ENCODE assay signal across 6 cellular contexts in genomic region chr2:130778781-130779180, GRCh38. TPM values are rescaled to one million over a fixed set of nuclear protein-coding genes. Genes with fewer than 3 reads are reported as not detected.
"Had no signal": no experiment of that assay in that cellular context is flagged by ENCODE, and none has a peak within 500 bp of the region (broad histone marks: within the 10 kb centered on the region; RNA-seq: fewer than 3 reads in every experiment).

No MANE protein-coding gene starts in this region.

- H3K27ac Mint-ChIP-seq: GM23338, H9 had no signal

- H3K4me1 Mint-ChIP-seq: GM23338, H9 had no signal

- DNase-seq: H9, HCEC 1CT, IMR-90 had no signal

- H3K4me3 Mint-ChIP-seq: GM23338, H9 had no signal

- H3K4me3 ChIP-seq: GM23338 had no signal

- ATAC-seq: GM23338 had no signal

- H3K9me3 Mint-ChIP-seq: GM23338 had no signal

RNA-seq across cellular contexts. Expression of gene AMER3, which starts 23.4 kb away (rescaled TPM):
- total RNA-seq: HT-29, IMR-90 had no signal
- polyA plus RNA-seq: IMR-90 had no signal

RNA-seq across cellular contexts. Expression of gene GPR148, which starts 49.9 kb away (rescaled TPM):
- total RNA-seq: GM23338, H1, H9, HT-29, IMR-90 had no signal
- polyA plus RNA-seq: IMR-90 had no signal
